1 cellular context compared by ENCODE assay signal in the genomic region with DNA sequence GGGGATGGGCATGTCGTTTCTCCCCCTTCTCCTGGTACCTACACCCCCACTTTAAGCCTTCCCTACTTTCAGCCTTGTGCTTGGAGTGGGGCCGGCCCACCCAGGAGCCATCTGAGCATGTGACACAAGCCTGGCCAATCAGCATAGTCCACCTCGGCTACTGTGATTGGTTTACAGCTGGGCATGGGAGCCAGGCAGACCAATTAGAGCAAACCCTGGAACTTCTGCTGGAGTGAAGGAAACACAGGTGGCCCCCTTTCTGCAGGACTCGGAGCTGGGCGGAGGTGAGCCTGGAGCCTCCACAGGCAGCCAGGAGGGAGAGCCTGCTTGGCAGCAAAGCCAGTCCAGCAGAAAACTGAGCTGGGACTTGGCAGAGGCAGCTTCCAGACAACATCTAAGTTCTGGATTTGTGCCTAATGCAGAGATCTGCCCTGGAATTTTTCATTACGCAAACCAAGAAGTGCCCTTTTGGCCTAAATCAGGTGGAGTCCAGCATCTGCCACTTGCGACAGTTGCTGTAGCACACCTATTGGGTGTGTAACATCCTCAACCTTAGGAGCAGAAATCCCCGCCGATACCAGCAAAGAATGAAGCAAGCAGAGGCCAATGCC.
A peak's percentile ranks its signal among the peaks of the same experiment; 100 is the strongest.
TF ChIP-seq lines count a peak whose summit lies in the region.

No MANE protein-coding gene starts in this region.

TF ChIP-seq in GM12878, 131 proteins besides CTCF, POLR2A, EP300 and RAD21:
- TF ChIP-seq, protein P1, sequence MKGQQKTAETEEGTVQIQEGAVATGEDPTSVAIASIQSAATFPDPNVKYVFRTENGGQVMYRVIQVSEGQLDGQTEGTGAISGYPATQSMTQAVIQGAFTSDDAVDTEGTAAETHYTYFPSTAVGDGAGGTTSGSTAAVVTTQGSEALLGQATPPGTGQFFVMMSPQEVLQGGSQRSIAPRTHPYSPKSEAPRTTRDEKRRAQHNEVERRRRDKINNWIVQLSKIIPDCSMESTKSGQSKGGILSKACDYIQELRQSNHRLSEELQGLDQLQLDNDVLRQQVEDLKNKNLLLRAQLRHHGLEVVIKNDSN (IDR thresholded peaks at IDR 0.05; ENCODE audit: borderline replicate concordance, extremely low read length, insufficient read depth, low read depth, low read length): peak; percentile 29
- TF ChIP-seq, protein P2, sequence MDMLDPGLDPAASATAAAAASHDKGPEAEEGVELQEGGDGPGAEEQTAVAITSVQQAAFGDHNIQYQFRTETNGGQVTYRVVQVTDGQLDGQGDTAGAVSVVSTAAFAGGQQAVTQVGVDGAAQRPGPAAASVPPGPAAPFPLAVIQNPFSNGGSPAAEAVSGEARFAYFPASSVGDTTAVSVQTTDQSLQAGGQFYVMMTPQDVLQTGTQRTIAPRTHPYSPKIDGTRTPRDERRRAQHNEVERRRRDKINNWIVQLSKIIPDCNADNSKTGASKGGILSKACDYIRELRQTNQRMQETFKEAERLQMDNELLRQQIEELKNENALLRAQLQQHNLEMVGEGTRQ (IDR thresholded peaks at IDR 0.05; ENCODE audit: borderline replicate concordance, low read depth, low read length): no peak
